Comparison of ENCODE assay signal across 11 cellular contexts in the genomic region with DNA sequence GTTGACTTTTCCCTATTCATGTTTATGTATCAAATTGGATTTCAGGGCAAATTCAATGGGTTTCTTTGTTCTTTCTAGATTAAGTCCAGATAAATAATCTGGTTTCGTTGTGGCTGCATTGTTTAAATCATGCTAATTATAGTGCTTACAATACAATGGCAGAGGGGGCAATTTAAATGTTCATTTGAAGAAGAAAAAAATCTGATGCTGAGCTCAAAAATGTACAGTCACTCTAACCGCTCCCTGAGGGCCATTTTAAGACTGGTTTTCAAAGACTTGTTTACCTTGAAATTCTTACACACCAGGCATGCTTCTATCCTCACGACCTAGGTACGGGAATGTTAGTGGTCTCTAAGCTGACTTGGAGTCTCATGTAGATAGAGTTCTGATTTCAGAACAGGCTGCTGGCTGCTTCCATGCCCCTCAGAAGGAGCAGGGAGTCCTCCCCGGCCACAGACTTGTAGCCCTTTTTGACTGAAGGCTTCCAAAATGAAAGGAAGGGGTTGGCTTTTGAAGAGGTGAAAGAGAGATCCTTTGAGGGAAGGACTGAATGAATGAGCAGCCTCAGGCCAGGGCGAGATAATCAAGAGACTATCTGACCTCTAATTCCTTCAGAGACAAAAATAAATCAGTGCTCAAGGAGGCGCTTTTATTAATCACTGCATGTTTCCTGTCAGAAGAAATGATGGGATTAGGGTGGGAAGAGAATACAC.
DNase-seq lines count a peak whose midpoint lies in the region; ATAC-seq and TF ChIP-seq lines count a peak whose summit lies in the region.
"Had no signal": no experiment of that assay in that cellular context is flagged by ENCODE, and none has a peak within 500 bp of the region (broad histone marks: within the 10 kb centered on the region; RNA-seq: fewer than 3 reads in every experiment).

No MANE protein-coding gene starts in this region.

- H3K36me3 ChIP-seq in Caco-2 (ENCODE audit: control insufficient read depth, insufficient read depth, low read length), result no peaks in the 10 kb centered on the region

- H3K36me3 Mint-ChIP-seq in Caco-2 (ENCODE audit: insufficient read depth, unreplicated experiment) (peaks cover 25% of the 10 kb centered on the region), brain (no peaks in the 10 kb centered on the region)
- no peaks in the 10 kb centered on the region for H3K36me3 Mint-ChIP-seq in naive thymus-derived CD8-positive, alpha-beta T cell
- H3K36me3 Mint-ChIP-seq in stimulated activated effector memory CD8-positive, alpha-beta T cell treated with anti-CD3 and anti-CD28 coated beads, Interleukin-12 subunit alpha, Interleukin-12 subunit beta, amount 100 ng/mL, for 72 hours, result no peaks in the 10 kb centered on the region

- peak; percentile 62 to 71 for DNase-seq in Caco-2
- DNase-seq in HL-60 (ENCODE audit: low read depth in 1 of 2, low spot score in 1 of 2), result no peak
- no peak for DNase-seq in naive thymus-derived CD8-positive, alpha-beta T cell
- DNase-seq in stimulated activated effector memory CD8-positive, alpha-beta T cell treated with anti-CD3 and anti-CD28 coated beads, Interleukin-12 subunit alpha, Interleukin-12 subunit beta, amount 100 ng/mL, for 72 hours (ENCODE audit: low spot score in 2 of 2), result no peak
- no peak for DNase-seq in NOMO-1 treated with dmso at 0.1 percent for 144 hours (lab: John Stamatoyannopoulos, UW; ENCODE audit: unreplicated experiment)
- DNase-seq in kidney glomerular epithelial cell (lab: John Stamatoyannopoulos, UW), result no peak
- no peak for DNase-seq in DMS53 (lab: John Stamatoyannopoulos, UW)
- DNase-seq: central memory CD4-positive, alpha-beta T cell; NCI-H146; SHP77 treated with DMSO at 0.1 percent for 48 hours had no signal

- CTCF ChIA-PET in Caco-2 (lab: Charles Lee), result interaction anchor here (1.0 to 3.1 kb wide), 5 partner anchors 29 to 260 kb away, joined by 3 to 11 read pairs (median 3); no protein-coding TSS in a partner anchor

- peaks cover 43% of the 10 kb centered on the region for H3K4me1 Mint-ChIP-seq in Caco-2 (ENCODE audit: low read depth, unreplicated experiment)
- peaks cover 39% of the 10 kb centered on the region for H3K4me1 Mint-ChIP-seq in brain
- H3K4me1 Mint-ChIP-seq in naive thymus-derived CD8-positive, alpha-beta T cell, result peaks cover 14 to 31% (median 29%) of the 10 kb centered on the region in 4 donors
- peaks cover 5% of the 10 kb centered on the region for H3K4me1 Mint-ChIP-seq in stimulated activated effector memory CD8-positive, alpha-beta T cell treated with anti-CD3 and anti-CD28 coated beads, Interleukin-12 subunit alpha, Interleukin-12 subunit beta, amount 100 ng/mL, for 72 hours

- H3K9me3 Mint-ChIP-seq in Caco-2 (ENCODE audit: unreplicated experiment) (no peaks in the 10 kb centered on the region), brain (peaks cover 0 to 4% (median 0%) of the 10 kb centered on the region in 5 experiments)
- H3K9me3 Mint-ChIP-seq in naive thymus-derived CD8-positive, alpha-beta T cell, result no peaks in the 10 kb centered on the region
- no peaks in the 10 kb centered on the region for H3K9me3 Mint-ChIP-seq in stimulated activated effector memory CD8-positive, alpha-beta T cell treated with anti-CD3 and anti-CD28 coated beads, Interleukin-12 subunit alpha, Interleukin-12 subunit beta, amount 100 ng/mL, for 72 hours

- no peaks in the 10 kb centered on the region for H3K9me3 ChIP-seq in Caco-2

- H3K4me3 Mint-ChIP-seq in Caco-2 (ENCODE audit: unreplicated experiment) (peak overlapping the region; percentile 73), brain (peak overlapping the region in 2 of 5 experiments; percentile 40 to 52)
- H3K4me3 Mint-ChIP-seq in naive thymus-derived CD8-positive, alpha-beta T cell, result peak overlapping the region in 2 of 10 donors; percentile 15 to 41
- no peak overlapping the region for H3K4me3 Mint-ChIP-seq in stimulated activated effector memory CD8-positive, alpha-beta T cell treated with anti-CD3 and anti-CD28 coated beads, Interleukin-12 subunit alpha, Interleukin-12 subunit beta, amount 100 ng/mL, for 72 hours

- no peak for ATAC-seq in naive thymus-derived CD8-positive, alpha-beta T cell
- no peak for ATAC-seq in stimulated activated effector memory CD8-positive, alpha-beta T cell treated with anti-CD3 and anti-CD28 coated beads, Interleukin-12 subunit alpha, Interleukin-12 subunit beta, amount 100 ng/mL, for 72 hours

- peaks cover 52% of the 10 kb centered on the region for H3K4me1 ChIP-seq in Caco-2

- H3K27me3 Mint-ChIP-seq in Caco-2 (ENCODE audit: insufficient read depth, unreplicated experiment) (no peaks in the 10 kb centered on the region), brain (peaks cover 3% of the 10 kb centered on the region)
- H3K27me3 Mint-ChIP-seq in naive thymus-derived CD8-positive, alpha-beta T cell, result no peaks in the 10 kb centered on the region

- BruUV-seq in Caco-2 (replicated peaks; lab: Mats Ljungman, UMichigan), result no TSS peak

- POLR2A ChIA-PET in Caco-2 (lab: Charles Lee), result interaction anchor here (0.6 to 1.1 kb wide), 2 partner anchors 28 to 57 kb away, joined by 4 read pairs; no protein-coding TSS in a partner anchor
- POLR2A ChIA-PET in naive thymus-derived CD8-positive, alpha-beta T cell (lab: Charles Lee), result interaction anchor here (0.7 to 1.8 kb wide), 4 partner anchors 8 to 86 kb away, joined by 4 to 9 read pairs (median 4); a partner anchor contains a TSS

- peak overlapping the region; percentile 79 for H3K27ac ChIP-seq in HL-60 (replicated peaks)

- H3K27ac Mint-ChIP-seq in Caco-2 (ENCODE audit: unreplicated experiment) (peak overlapping the region; percentile 88), brain (peak overlapping the region; percentile 21 to 87 (median 57))
- H3K27ac Mint-ChIP-seq in naive thymus-derived CD8-positive, alpha-beta T cell, result peak overlapping the region; percentile 37 to 90 (median 78)
- H3K27ac Mint-ChIP-seq in stimulated activated effector memory CD8-positive, alpha-beta T cell treated with anti-CD3 and anti-CD28 coated beads, Interleukin-12 subunit alpha, Interleukin-12 subunit beta, amount 100 ng/mL, for 72 hours, result no peak overlapping the region

- no peak for TF ChIP-seq CTCF in Caco-2 (IDR thresholded peaks at IDR 0.05; ENCODE audit: insufficient read depth in 1 of 2, low read depth in 1 of 2, low read length in 1 of 2, severe bottlenecking in 1 of 2, unreplicated experiment in 1 of 2)
- TF ChIP-seq CTCF in HL-60 (IDR thresholded peaks at IDR 0.05; ENCODE audit: insufficient read depth, low read length), result no peak
- no peak for TF ChIP-seq CTCF in brain (conservative IDR thresholded peaks at IDR 0.05)

- H3K27me3 ChIP-seq in Caco-2 (replicated peaks; ENCODE audit: control insufficient read depth, insufficient read depth, low read length) (no peaks in the 10 kb centered on the region), HL-60 (ENCODE audit: insufficient read depth, poor library complexity, severe bottlenecking) (no peaks in the 10 kb centered on the region)

- H3K4me3 ChIP-seq in Caco-2 (ENCODE audit: low read depth, low read length) (no peak overlapping the region), HL-60 (replicated peaks; ENCODE audit: insufficient read depth, low read length) (no peak overlapping the region)

- intact Hi-C loops in Caco-2 (cut with micrococcal nuclease; ENCODE audit: unreplicated experiment), result loop anchor here (10.0 kb wide), 1 partner anchor 385 kb away; no protein-coding TSS in a partner anchor

Comparison
In these comparisons a context has a peak if more than half of its experiments do, and no peak if none do; other contexts are left out.
1. DNase-seq: peak in Caco-2 (2 of 2); none in HL-60 (0 of 2), naive thymus-derived CD8-positive, alpha-beta T cell (0 of 10), stimulated activated effector memory CD8-positive, alpha-beta T cell treated with anti-CD3 and anti-CD28 coated beads, Interleukin-12 subunit alpha, Interleukin-12 subunit beta, amount 100 ng/mL, for 72 hours (0 of 2), NOMO-1 treated with dmso at 0.1 percent for 144 hours (single experiment), kidney glomerular epithelial cell (single experiment) and DMS53 (single experiment).